ENCODE assay signal across 1 cellular context in the genomic region with DNA sequence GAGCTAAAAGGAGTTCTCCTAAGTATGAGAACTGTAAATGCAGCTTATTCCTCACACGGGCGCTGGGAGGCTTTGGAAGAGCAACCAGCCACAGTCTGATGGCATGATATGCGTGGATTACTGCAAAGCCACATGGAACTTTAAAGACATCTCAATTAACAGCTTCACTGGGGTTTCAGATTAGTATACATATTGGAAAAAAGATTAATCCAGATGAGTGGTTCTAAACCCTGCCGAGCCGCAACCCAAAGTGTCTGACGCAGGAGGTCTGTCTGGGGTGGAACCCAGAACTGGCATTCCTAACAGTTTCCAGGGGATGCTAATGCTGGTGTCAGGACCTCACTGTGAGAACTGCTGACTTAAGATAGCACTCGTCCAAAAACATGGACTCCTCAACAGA.
TF ChIP-seq lines count a peak whose summit lies in the region.

No MANE protein-coding gene starts in this region.

TF ChIP-seq in IMR-90, 13 proteins besides CTCF, POLR2A, EP300 and RAD21 (continued from another document):
- TF ChIP-seq MXI1 (IDR thresholded peaks at IDR 0.05; ENCODE audit: borderline replicate concordance, low read depth, low read length), result no peak
- no peak for TF ChIP-seq BHLHE40 (IDR thresholded peaks at IDR 0.05; ENCODE audit: low read depth, low read length)
- no peak for TF ChIP-seq CEBPB (IDR thresholded peaks at IDR 0.05; ENCODE audit: low read depth, low read length)
- no peak for TF ChIP-seq SMC3 (IDR thresholded peaks at IDR 0.05; ENCODE audit: low read depth, low read length)
- no peak for TF ChIP-seq MAFK (IDR thresholded peaks at IDR 0.05; ENCODE audit: low read depth, low read length)
- TF ChIP-seq MAZ (IDR thresholded peaks at IDR 0.05; ENCODE audit: borderline replicate concordance, low read depth, low read length), result no peak
